Comparison of ENCODE assay signal across 1 cellular context in genomic region chr16:86521236-86522197, GRCh38.
TF ChIP-seq lines count a peak whose summit lies in the region.

No MANE protein-coding gene starts in this region.

TF ChIP-seq in H1, 55 proteins besides CTCF, POLR2A, EP300 and RAD21:
- 0 out of 2 replicates have a peak, but pooled peaks have one; percentile 0 for TF ChIP-seq E2F6 (IDR thresholded peaks at IDR 0.05)
- peak; percentile 45; the same call in 1 of the 2 replicates for TF ChIP-seq GABPA (IDR thresholded peaks at IDR 0.05; ENCODE audit: borderline replicate concordance, insufficient read depth, low read length)
- TF ChIP-seq CHD7 (IDR thresholded peaks at IDR 0.05; ENCODE audit: insufficient replicate concordance, low read length): no peak
- TF ChIP-seq CHD2 (IDR thresholded peaks at IDR 0.05; ENCODE audit: low read length): no peak
